Comparison of ENCODE assay signal across 8 cellular contexts in the genomic region with DNA sequence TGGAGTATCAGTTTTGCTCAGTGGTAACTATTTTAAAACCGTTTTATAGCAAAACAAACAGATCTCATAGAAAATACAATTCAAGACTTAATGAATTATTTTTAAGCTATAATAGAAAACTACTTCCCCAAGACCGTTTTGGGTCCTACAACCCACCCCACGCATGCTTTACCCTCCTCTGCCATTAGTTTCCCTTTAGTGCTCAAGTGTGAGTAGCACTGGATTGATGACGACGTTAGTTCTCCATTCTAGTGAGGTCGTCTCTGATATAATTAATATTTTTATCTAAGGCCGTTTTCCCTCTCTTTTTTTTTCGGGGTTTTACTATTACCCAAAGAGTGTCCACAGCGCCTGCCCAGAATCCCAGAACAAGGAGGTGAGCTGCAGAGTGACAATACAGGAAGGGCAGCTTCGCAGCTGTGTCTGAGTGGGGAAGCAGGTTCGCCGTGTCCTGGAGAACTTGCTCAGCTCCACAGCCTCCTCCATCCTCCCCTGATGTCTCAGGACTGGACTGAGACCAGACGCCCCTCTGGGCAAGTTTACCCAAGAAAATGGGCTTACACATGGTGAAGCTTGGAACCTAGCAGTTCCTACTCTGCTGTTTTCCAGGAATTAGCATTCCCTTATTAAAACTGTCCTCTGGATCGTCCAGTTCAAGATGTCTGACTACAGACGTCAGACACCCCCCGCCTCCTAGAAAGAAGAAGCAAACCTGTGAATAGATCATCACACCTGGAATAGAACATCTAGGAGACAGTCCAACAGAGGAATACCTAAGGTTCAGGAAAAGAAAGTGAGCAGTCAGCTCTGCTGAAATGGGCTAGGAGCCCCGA. TPM values are rescaled to one million over a fixed set of nuclear protein-coding genes. Genes with fewer than 3 reads are reported as not detected.
DNase-seq lines count a peak whose midpoint lies in the region; ATAC-seq, FAIRE-seq and TF ChIP-seq lines count a peak whose summit lies in the region.

No MANE protein-coding gene starts in this region.

- H4K5ac ChIP-seq in mesendoderm (ENCODE audit: low read length): no peak overlapping the region

- peaks cover 21% of the 10 kb centered on the region for H3K27me3 Mint-ChIP-seq in activated CD4-positive, alpha-beta T cell treated with anti-CD3 and anti-CD28 coated beads for 36 hours

- H3K23ac ChIP-seq in mesendoderm (ENCODE audit: low read length): no peak overlapping the region

- H3K4me1 Mint-ChIP-seq in activated CD4-positive, alpha-beta T cell treated with anti-CD3 and anti-CD28 coated beads for 36 hours: peaks cover 13% of the 10 kb centered on the region

- no peaks in the 10 kb centered on the region for H3K36me3 Mint-ChIP-seq in activated CD4-positive, alpha-beta T cell treated with anti-CD3 and anti-CD28 coated beads for 36 hours (ENCODE audit: low read depth)

- H3K79me2 ChIP-seq in mesendoderm (ENCODE audit: control insufficient read depth, insufficient read depth, low read length): no peaks in the 10 kb centered on the region

- H3K27me3 ChIP-seq in bronchial epithelial cell (ENCODE audit: control insufficient read depth, insufficient read depth, low read length) (peaks cover under 1% of the 10 kb centered on the region), mesendoderm (ENCODE audit: insufficient read depth, low read length, poor library complexity) (peaks cover 5% of the 10 kb centered on the region), vagina (no peaks in the 10 kb centered on the region)

- H3K4ac ChIP-seq in mesendoderm (ENCODE audit: low read depth, low read length): no peak overlapping the region

- H3K27ac Mint-ChIP-seq in activated CD4-positive, alpha-beta T cell treated with anti-CD3 and anti-CD28 coated beads for 36 hours: no peak overlapping the region

- H3K18ac ChIP-seq in mesendoderm (ENCODE audit: low read length): no peak overlapping the region

- no peak for FAIRE-seq in bronchial epithelial cell (lab: Jason Lieb, UNC)

- POLR2A ChIA-PET in activated CD4-positive, alpha-beta T cell treated with anti-CD3 and anti-CD28 coated beads for 36 hours (lab: Charles Lee): interaction anchor here (0.5 to 0.6 kb wide), 2 partner anchors 267 to 360 kb away, joined by 3 read pairs; no protein-coding TSS in a partner anchor

- no peak for TF ChIP-seq CTCF in NB4 (IDR thresholded peaks at IDR 0.05; ENCODE audit: low read depth, low read length)
- no peak for TF ChIP-seq CTCF in bronchial epithelial cell (IDR thresholded peaks at IDR 0.05; ENCODE audit: insufficient read depth, low read length, severe bottlenecking)
- no peak for TF ChIP-seq CTCF in vagina (IDR thresholded peaks at IDR 0.05)

- peak; percentile 9 for DNase-seq in activated CD4-positive, alpha-beta T cell treated with anti-CD3 and anti-CD28 coated beads for 36 hours
- no peak for DNase-seq in activated CD4-positive, alpha-beta T cell treated with anti-CD3 and anti-CD28 coated beads, Interleukin-2, amount 50 U/mL, for 1 hour
- DNase-seq in NB4 (ENCODE audit: low read depth) (peak; percentile 31), bronchial epithelial cell (ENCODE audit: low read depth) (peak; percentile 15), mesendoderm (no peak), vagina (ENCODE audit: extremely low spot score in 2 of 2) (no peak), GOT3 (lab: John Stamatoyannopoulos, UW) (no peak)
- DNase-seq in stimulated activated CD4-positive, alpha-beta T cell treated with anti-CD3 and anti-CD28 coated beads, Interleukin-4, amount 100 ng/mL, for 1 hour: no peak

- no peak overlapping the region for H2BK120ac ChIP-seq in mesendoderm (ENCODE audit: low read depth, low read length)

- H2BK15ac ChIP-seq in mesendoderm (replicated peaks; ENCODE audit: low read depth): no peak overlapping the region

- H3K4me2 ChIP-seq in mesendoderm (ENCODE audit: low read length): peak overlapping the region; percentile 64

- TF ChIP-seq POLR2A in NB4 (IDR thresholded peaks at IDR 0.05; ENCODE audit: extremely low read depth, insufficient read length) (no peak), vagina (IDR thresholded peaks at IDR 0.05) (no peak)

- CTCF ChIA-PET in activated CD4-positive, alpha-beta T cell treated with anti-CD3 and anti-CD28 coated beads for 36 hours (lab: Charles Lee): interaction anchor here (0.5 to 6.1 kb wide), 19 partner anchors 9 to 380 kb away, joined by 3 to 106 read pairs (median 4); a partner anchor contains a TSS

- H3K79me1 ChIP-seq in mesendoderm (ENCODE audit: low read length): no peaks in the 10 kb centered on the region

- no peaks in the 10 kb centered on the region for H3K9me3 ChIP-seq in vagina

- no CpG with 5 or more reads among the region's 17 CpGs for WGBS in mesendoderm (ENCODE audit: extremely low coverage, insufficient coverage, low lambda C conversion rate)

- no peak overlapping the region for H3K27ac ChIP-seq in mesendoderm (ENCODE audit: low read depth, low read length)
- H3K27ac ChIP-seq in vagina: no peak overlapping the region

- ATAC-seq in activated CD4-positive, alpha-beta T cell treated with anti-CD3 and anti-CD28 coated beads for 36 hours: no peak

- H3K4me3 ChIP-seq in NB4 (ENCODE audit: low read depth, low read length) (peak overlapping the region; percentile 30), bronchial epithelial cell (ENCODE audit: low read depth, low read length) (peak overlapping the region; percentile 27), mesendoderm (ENCODE audit: low read length) (no peak overlapping the region), vagina (peak overlapping the region; percentile 38 to 51)

- H3K4me1 ChIP-seq in mesendoderm (ENCODE audit: control insufficient read depth, low read depth, low read length) (no peaks in the 10 kb centered on the region), vagina (peaks cover 15% of the 10 kb centered on the region)

- H2BK5ac ChIP-seq in mesendoderm (ENCODE audit: low read length): no peak overlapping the region

- no peak overlapping the region for H4K8ac ChIP-seq in mesendoderm (ENCODE audit: low read depth, low read length)

- H3K36me3 ChIP-seq in bronchial epithelial cell (ENCODE audit: control insufficient read depth, insufficient read depth, low read length) (no peaks in the 10 kb centered on the region), mesendoderm (ENCODE audit: control insufficient read depth, insufficient read depth, low read length) (no peaks in the 10 kb centered on the region), vagina (no peaks in the 10 kb centered on the region)

- no peak overlapping the region for H2AK5ac ChIP-seq in mesendoderm (ENCODE audit: low read length)

- H3K4me3 Mint-ChIP-seq in activated CD4-positive, alpha-beta T cell treated with anti-CD3 and anti-CD28 coated beads for 36 hours: peak overlapping the region; percentile 67

- intact Hi-C loops in activated CD4-positive, alpha-beta T cell treated with anti-CD3 and anti-CD28 coated beads for 36 hours (cut with DNase I, micrococcal nuclease): loop anchor here (5.0 kb wide), 3 partner anchors 133 to 378 kb away; no protein-coding TSS in a partner anchor
- intact Hi-C loops in vagina (cut with DNase I): loop anchor here (10.0 kb wide), 1 partner anchor 360 kb away; no protein-coding TSS in a partner anchor

- H3K9ac ChIP-seq in mesendoderm (ENCODE audit: low read length): no peak overlapping the region

- H3K56ac ChIP-seq in mesendoderm (ENCODE audit: low read length): no peak overlapping the region

- no peaks in the 10 kb centered on the region for H3K9me3 Mint-ChIP-seq in activated CD4-positive, alpha-beta T cell treated with anti-CD3 and anti-CD28 coated beads for 36 hours (ENCODE audit: low read depth)

RNA-seq across cellular contexts. Expression of a gene that starts 31.9 kb away (rescaled TPM):
- 10 to 100 TPM; 26.9 to 31.3 TPM for total RNA-seq in activated CD4-positive, alpha-beta T cell treated with anti-CD3 and anti-CD28 coated beads for 36 hours
- total RNA-seq in bronchial epithelial cell: 19.6 and 21.3 TPM in 2 replicates
- polyA plus RNA-seq in mesendoderm (2013, experiment 1 of 2): 6.7 TPM
- polyA plus RNA-seq in mesendoderm (2013, experiment 2 of 2): 6.4 TPM
- 85.0 TPM for total RNA-seq in vagina

Comparison
In these comparisons a context has a peak if more than half of its experiments do, and no peak if none do; other contexts are left out.
1. DNase-seq: peak in activated CD4-positive, alpha-beta T cell treated with anti-CD3 and anti-CD28 coated beads for 36 hours (single experiment), NB4 (single experiment) and bronchial epithelial cell (single experiment); none in activated CD4-positive, alpha-beta T cell treated with anti-CD3 and anti-CD28 coated beads, Interleukin-2, amount 50 U/mL, for 1 hour (single experiment), mesendoderm (single experiment), vagina (0 of 2), stimulated activated CD4-positive, alpha-beta T cell treated with anti-CD3 and anti-CD28 coated beads, Interleukin-4, amount 100 ng/mL, for 1 hour (single experiment) and GOT3 (single experiment).